8 cellular contexts compared by ENCODE assay signal in genomic region chr15:81265944-81266775, GRCh38. TPM values are rescaled to one million over a fixed set of nuclear protein-coding genes. Genes with fewer than 3 reads are reported as not detected.
DNase-seq lines count a peak whose midpoint lies in the region; TF ChIP-seq lines count a peak whose summit lies in the region.

No MANE protein-coding gene starts in this region.

- peak overlapping the region; percentile 67 for H3K4me3 Mint-ChIP-seq in neural progenitor cell

- no peaks in the 10 kb centered on the region for H3K36me3 ChIP-seq in Peyer's patch
- no peaks in the 10 kb centered on the region for H3K36me3 ChIP-seq in neural progenitor cell
- H3K36me3 ChIP-seq in stomach = peaks cover 0 to 6% (median 0%) of the 10 kb centered on the region in 4 donors

- TF ChIP-seq CTCF in Peyer's patch (IDR thresholded peaks at IDR 0.05) (peak; percentile 72 to 90 (median 80)), fibroblast of pulmonary artery (IDR thresholded peaks at IDR 0.05; ENCODE audit: low read length, missing control alignments) (peak; percentile 94), neural progenitor cell (IDR thresholded peaks at IDR 0.05) (peak; percentile 86), stomach (IDR thresholded peaks at IDR 0.05) (peak in 6 of 7 experiments; percentile 8 to 87 (median 80))

- peaks cover 0 to 16% (median 7%) of the 10 kb centered on the region in 4 donors for H3K4me1 ChIP-seq in Peyer's patch
- peaks cover 17% of the 10 kb centered on the region for H3K4me1 ChIP-seq in neural progenitor cell
- H3K4me1 ChIP-seq in stomach = peaks cover 9 to 16% (median 13%) of the 10 kb centered on the region in 4 donors

- H3K9ac ChIP-seq in neural progenitor cell = no peak overlapping the region

- peaks cover 26% of the 10 kb centered on the region for H3K4me1 Mint-ChIP-seq in neural progenitor cell

- peak overlapping the region; percentile 69 for H2AFZ ChIP-seq in neural progenitor cell (replicated peaks)

- no peak for TF ChIP-seq EP300 in stomach (IDR thresholded peaks at IDR 0.05)

- H3K9me3 ChIP-seq in Peyer's patch (no peaks in the 10 kb centered on the region), neural progenitor cell (ENCODE audit: low read depth) (no peaks in the 10 kb centered on the region), stomach (no peaks in the 10 kb centered on the region)

- H3K27me3 ChIP-seq in Peyer's patch = no peaks in the 10 kb centered on the region
- no peaks in the 10 kb centered on the region for H3K27me3 ChIP-seq in neural progenitor cell
- H3K27me3 ChIP-seq in stomach = peaks cover 0 to 4% (median 0%) of the 10 kb centered on the region in 3 donors

- H3K79me2 ChIP-seq in neural progenitor cell (ENCODE audit: low read depth) = no peaks in the 10 kb centered on the region

- H3K27ac Mint-ChIP-seq in neural progenitor cell = no peak overlapping the region

- H3K4me3 ChIP-seq in Peyer's patch (peak overlapping the region in 2 of 4 donors; percentile 18 to 21), fibroblast of pulmonary artery (replicated peaks; ENCODE audit: low read depth, low read length) (no peak overlapping the region), neural progenitor cell (peak overlapping the region; percentile 24), stomach (peak overlapping the region in 2 of 4 donors; percentile 4 to 36)

- H3K27me3 Mint-ChIP-seq in neural progenitor cell (ENCODE audit: insufficient read depth, low read depth) = peaks cover 6% of the 10 kb centered on the region

- no peaks in the 10 kb centered on the region for H3K9me3 Mint-ChIP-seq in neural progenitor cell

- no peaks in the 10 kb centered on the region for H3K36me3 Mint-ChIP-seq in neural progenitor cell

- TF ChIP-seq POLR2A in Peyer's patch (IDR thresholded peaks at IDR 0.05) = no peak
- TF ChIP-seq POLR2A in stomach (IDR thresholded peaks at IDR 0.05) = no peak

- H4K20me1 ChIP-seq in neural progenitor cell (ENCODE audit: low read depth) = no peaks in the 10 kb centered on the region

- 3 to 7% (median 5%) methylated on average over 13 to 14 of the region's 14 CpGs for WGBS in stomach, 5 donors

- H3F3A ChIP-seq in neural progenitor cell (ENCODE audit: low read depth) = peaks cover 4% of the 10 kb centered on the region

- peak; percentile 89 for DNase-seq in ELF-1 (ENCODE audit: low read depth, low spot score)
- DNase-seq in H4 (ENCODE audit: low spot score) = peak; percentile 78
- peak; percentile 73 for DNase-seq in LHCN-M2 (ENCODE audit: low read depth)
- peak; percentile 81 to 92 (median 82) for DNase-seq in Peyer's patch
- DNase-seq in activated T-cell treated with anti-CD3 and anti-CD28 coated beads, Interleukin-2, amount 50 U/mL, for 48 hours = peak; percentile 88 to 91
- peak; percentile 86 for DNase-seq in fibroblast of pulmonary artery (ENCODE audit: low read depth)
- peak; percentile 91 for DNase-seq in neural progenitor cell (ENCODE audit: low spot score)
- peak; percentile 83 for DNase-seq in stomach

- intact Hi-C loops in stomach (cut with DNase I; ENCODE audit: low total_unique reads) = loop anchor here (5.0 to 10.0 kb wide), 2 partner anchors 111 to 159 kb away; no protein-coding TSS in a partner anchor

- peak overlapping the region; percentile 68 for H3K4me2 ChIP-seq in neural progenitor cell

- H3K27ac ChIP-seq in Peyer's patch (no peak overlapping the region), neural progenitor cell (no peak overlapping the region), stomach (no peak overlapping the region)

RNA-seq across cellular contexts. Expression of gene STARD5, which starts 57.8 kb away (rescaled TPM):
- total RNA-seq in H4 (2014; rRNA removed; shearing (Covaris generic)) = 2.9 and 3.2 TPM in 2 replicates
- 4.3 and 4.6 TPM in 2 replicates for total RNA-seq in LHCN-M2 (2014; rRNA removed)
- polyA plus RNA-seq in LHCN-M2 (2012) = 5.2 TPM
- 10 to 100 TPM; 37.8 to 39.6 (median 38.7) TPM for total RNA-seq in Peyer's patch
- total RNA-seq in neural progenitor cell (ENCODE audit: low replicate concordance) = 7.2 and 8.5 TPM in 2 replicates
- total RNA-seq in stomach = 100 to 1,000 TPM in 1 of 5 donors, 1 to 10 TPM in 2, under 1 TPM in 1, not detected in 1; 0.89 to 157 (median 5.2) TPM
- polyA plus RNA-seq in stomach = 10 to 100 TPM in 1 of 3 donors, 1 to 10 TPM in 2; 3.4 to 13.4 (median 4.2) TPM
